Comparison of ENCODE assay signal across 2 cellular contexts in the genomic region with DNA sequence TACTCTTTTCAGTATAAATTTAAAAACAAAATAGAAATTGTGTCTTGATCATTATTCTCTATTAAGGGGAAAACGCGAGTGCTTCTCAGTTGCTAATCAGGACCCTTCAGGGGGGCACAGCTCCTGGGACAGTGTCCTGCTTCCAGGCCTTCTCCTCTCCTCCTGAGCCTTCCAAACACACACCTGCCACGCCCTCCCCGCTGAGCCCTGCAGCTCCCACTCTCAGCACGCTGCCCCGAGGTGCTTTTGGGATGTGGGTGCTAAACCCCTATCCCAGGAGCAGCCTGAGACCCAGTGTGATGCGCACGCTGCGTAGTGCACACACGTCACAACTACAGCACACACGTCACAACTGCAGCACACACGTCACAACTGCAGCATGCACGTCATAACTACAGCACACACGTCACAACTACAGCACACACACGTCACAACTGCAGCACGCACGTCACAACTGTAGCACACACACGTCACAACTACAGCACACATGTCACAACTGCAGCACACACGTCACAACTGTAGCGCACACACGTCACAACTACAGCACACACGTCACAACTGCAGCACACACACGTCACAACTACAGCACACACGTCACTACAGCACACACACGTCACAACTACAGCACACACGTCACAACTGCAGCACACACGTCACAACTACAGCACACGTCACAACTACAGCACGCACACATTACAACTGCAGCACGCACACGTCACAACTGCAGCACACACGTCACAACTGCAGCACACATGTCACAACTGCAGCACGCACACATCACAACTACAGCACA.
A peak's percentile ranks its signal among the peaks of the same experiment; 100 is the strongest.
TF ChIP-seq lines count a peak whose summit lies in the region.

No MANE protein-coding gene starts in this region.

TF ChIP-seq in HepG2, 621 proteins besides CTCF, POLR2A, EP300 and RAD21 (continued from another document and continues in another):
- TF ChIP-seq, protein P1, sequence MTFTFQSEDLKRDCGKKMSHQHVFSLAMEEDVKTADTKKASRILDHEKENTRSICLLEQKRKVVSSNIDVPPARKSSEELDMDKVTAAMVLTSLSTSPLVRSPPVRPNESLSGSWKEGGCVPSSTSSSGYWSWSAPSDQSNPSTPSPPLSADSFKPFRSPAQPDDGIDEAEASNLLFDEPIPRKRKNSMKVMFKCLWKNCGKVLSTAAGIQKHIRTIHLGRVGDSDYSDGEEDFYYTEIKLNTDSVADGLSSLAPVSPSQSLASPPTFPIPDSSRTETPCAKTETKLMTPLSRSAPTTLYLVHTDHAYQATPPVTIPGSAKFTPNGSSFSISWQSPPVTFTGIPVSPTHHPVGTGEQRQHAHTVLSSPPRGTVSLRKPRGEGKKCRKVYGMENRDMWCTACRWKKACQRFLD (CRISPR knock-in tag; IDR thresholded peaks at IDR 0.05; ENCODE audit: borderline replicate concordance): no peak
- TF ChIP-seq PLRG1 (conservative IDR thresholded peaks at IDR 0.05): no peak
- no peak for TF ChIP-seq DPF2 (CRISPR knock-in tag; IDR thresholded peaks at IDR 0.05; ENCODE audit: borderline replicate concordance, low read depth)
- no peak for TF ChIP-seq ERF (CRISPR knock-in tag; IDR thresholded peaks at IDR 0.05)
- TF ChIP-seq, protein P2, sequence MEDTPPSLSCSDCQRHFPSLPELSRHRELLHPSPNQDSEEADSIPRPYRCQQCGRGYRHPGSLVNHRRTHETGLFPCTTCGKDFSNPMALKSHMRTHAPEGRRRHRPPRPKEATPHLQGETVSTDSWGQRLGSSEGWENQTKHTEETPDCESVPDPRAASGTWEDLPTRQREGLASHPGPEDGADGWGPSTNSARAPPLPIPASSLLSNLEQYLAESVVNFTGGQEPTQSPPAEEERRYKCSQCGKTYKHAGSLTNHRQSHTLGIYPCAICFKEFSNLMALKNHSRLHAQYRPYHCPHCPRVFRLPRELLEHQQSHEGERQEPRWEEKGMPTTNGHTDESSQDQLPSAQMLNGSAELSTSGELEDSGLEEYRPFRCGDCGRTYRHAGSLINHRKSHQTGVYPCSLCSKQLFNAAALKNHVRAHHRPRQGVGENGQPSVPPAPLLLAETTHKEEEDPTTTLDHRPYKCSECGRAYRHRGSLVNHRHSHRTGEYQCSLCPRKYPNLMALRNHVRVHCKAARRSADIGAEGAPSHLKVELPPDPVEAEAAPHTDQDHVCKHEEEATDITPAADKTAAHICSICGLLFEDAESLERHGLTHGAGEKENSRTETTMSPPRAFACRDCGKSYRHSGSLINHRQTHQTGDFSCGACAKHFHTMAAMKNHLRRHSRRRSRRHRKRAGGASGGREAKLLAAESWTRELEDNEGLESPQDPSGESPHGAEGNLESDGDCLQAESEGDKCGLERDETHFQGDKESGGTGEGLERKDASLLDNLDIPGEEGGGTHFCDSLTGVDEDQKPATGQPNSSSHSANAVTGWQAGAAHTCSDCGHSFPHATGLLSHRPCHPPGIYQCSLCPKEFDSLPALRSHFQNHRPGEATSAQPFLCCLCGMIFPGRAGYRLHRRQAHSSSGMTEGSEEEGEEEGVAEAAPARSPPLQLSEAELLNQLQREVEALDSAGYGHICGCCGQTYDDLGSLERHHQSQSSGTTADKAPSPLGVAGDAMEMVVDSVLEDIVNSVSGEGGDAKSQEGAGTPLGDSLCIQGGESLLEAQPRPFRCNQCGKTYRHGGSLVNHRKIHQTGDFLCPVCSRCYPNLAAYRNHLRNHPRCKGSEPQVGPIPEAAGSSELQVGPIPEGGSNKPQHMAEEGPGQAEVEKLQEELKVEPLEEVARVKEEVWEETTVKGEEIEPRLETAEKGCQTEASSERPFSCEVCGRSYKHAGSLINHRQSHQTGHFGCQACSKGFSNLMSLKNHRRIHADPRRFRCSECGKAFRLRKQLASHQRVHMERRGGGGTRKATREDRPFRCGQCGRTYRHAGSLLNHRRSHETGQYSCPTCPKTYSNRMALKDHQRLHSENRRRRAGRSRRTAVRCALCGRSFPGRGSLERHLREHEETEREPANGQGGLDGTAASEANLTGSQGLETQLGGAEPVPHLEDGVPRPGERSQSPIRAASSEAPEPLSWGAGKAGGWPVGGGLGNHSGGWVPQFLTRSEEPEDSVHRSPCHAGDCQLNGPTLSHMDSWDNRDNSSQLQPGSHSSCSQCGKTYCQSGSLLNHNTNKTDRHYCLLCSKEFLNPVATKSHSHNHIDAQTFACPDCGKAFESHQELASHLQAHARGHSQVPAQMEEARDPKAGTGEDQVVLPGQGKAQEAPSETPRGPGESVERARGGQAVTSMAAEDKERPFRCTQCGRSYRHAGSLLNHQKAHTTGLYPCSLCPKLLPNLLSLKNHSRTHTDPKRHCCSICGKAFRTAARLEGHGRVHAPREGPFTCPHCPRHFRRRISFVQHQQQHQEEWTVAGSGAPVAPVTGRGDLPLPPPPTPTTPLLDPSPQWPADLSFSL (CRISPR knock-in tag; IDR thresholded peaks at IDR 0.05): 0 out of 2 replicates have a peak, but pooled peaks have one; percentile 35
- no peak for TF ChIP-seq IKZF1 (IDR thresholded peaks at IDR 0.05)
- TF ChIP-seq KDM6A (CRISPR knock-in tag; IDR thresholded peaks at IDR 0.05; ENCODE audit: low read depth): no peak
- no peak for TF ChIP-seq SP140L (CRISPR knock-in tag; IDR thresholded peaks at IDR 0.05; ENCODE audit: borderline replicate concordance)

TF ChIP-seq in neural cell, 6 proteins besides CTCF, POLR2A, EP300 and RAD21 (continued from another document):
- TF ChIP-seq, protein P3, sequence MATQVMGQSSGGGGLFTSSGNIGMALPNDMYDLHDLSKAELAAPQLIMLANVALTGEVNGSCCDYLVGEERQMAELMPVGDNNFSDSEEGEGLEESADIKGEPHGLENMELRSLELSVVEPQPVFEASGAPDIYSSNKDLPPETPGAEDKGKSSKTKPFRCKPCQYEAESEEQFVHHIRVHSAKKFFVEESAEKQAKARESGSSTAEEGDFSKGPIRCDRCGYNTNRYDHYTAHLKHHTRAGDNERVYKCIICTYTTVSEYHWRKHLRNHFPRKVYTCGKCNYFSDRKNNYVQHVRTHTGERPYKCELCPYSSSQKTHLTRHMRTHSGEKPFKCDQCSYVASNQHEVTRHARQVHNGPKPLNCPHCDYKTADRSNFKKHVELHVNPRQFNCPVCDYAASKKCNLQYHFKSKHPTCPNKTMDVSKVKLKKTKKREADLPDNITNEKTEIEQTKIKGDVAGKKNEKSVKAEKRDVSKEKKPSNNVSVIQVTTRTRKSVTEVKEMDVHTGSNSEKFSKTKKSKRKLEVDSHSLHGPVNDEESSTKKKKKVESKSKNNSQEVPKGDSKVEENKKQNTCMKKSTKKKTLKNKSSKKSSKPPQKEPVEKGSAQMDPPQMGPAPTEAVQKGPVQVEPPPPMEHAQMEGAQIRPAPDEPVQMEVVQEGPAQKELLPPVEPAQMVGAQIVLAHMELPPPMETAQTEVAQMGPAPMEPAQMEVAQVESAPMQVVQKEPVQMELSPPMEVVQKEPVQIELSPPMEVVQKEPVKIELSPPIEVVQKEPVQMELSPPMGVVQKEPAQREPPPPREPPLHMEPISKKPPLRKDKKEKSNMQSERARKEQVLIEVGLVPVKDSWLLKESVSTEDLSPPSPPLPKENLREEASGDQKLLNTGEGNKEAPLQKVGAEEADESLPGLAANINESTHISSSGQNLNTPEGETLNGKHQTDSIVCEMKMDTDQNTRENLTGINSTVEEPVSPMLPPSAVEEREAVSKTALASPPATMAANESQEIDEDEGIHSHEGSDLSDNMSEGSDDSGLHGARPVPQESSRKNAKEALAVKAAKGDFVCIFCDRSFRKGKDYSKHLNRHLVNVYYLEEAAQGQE (IDR thresholded peaks at IDR 0.05; ENCODE audit: borderline replicate concordance): no peak
